Comparison of ENCODE assay signal across 10 cellular contexts in the genomic region with DNA sequence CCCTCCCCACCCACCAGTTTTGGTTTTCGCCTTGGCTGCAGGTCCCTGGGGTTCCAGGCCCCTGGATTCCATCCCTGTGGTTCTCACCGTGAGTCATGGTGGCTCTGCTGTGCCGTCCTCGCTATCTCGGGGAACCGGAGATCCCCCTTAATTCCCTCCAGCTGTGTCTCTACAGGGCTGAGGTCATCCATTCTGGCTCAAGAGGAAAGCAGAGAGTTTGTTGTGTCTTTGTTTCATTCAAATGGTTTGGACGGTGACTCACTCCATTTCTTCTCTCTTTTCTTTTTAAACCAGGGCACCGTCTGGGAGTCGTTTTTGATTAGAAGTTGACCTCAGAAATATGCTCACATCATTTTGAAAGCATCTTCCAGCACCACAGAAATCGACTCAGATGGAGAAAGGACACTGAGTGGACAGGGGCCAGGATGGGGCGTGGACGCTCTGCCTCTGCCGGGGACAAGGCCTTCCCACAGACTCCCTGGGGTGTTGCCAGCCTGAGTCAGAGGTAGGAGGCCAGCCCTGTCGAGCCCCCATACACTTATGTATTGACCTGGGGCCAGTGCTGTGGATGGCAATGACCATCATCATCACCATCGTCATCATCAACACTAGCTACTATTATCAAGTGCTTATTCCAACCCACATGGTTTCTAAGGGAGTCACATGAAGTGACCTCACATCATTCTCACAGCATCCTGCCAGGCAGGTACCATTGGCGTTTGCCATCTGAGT.
DNase-seq lines count a peak whose midpoint lies in the region; ATAC-seq and TF ChIP-seq lines count a peak whose summit lies in the region.
"Had no signal": no experiment of that assay in that cellular context is flagged by ENCODE, and none has a peak within 500 bp of the region (broad histone marks: within the 10 kb centered on the region; RNA-seq: fewer than 3 reads in every experiment).

No MANE protein-coding gene starts in this region.

- DNase-seq in AG08395 (ENCODE audit: low spot score) (peak; percentile 97), Peyer's patch (peak in 2 of 3 donors; percentile 60 to 62), esophagus muscularis mucosa (ENCODE audit: extremely low spot score) (no peak), neuronal stem cell (ENCODE audit: low spot score) (no peak), T-helper 17 cell (no peak), HEK293T (ENCODE audit: extremely low spot score) (no peak)
- DNase-seq in activated CD4-positive, alpha-beta T cell treated with anti-CD3 and anti-CD28 coated beads, Interleukin-2, amount 50 U/mL, for 4 hours = no peak
- DNase-seq: activated CD4-positive, alpha-beta T cell treated with anti-CD3 and anti-CD28 coated beads, Interleukin-2, amount 10 ng/mL, durations not matched to agents 24 days and 14 days; CD4-positive, alpha-beta T cell had no signal

- H2AK5ac ChIP-seq in neuronal stem cell (ENCODE audit: low read depth, low read length) = no peak overlapping the region

- CTCF ChIA-PET in HEK293T (lab: Yijun Ruan, JAX) = interaction anchor here (0.9 to 1.4 kb wide), 2 partner anchors 228 to 379 kb away, joined by 3 to 4 read pairs; no protein-coding TSS in a partner anchor

- H2BK5ac ChIP-seq in neuronal stem cell (ENCODE audit: low read length) = no peak overlapping the region

- H4K91ac ChIP-seq in neuronal stem cell (ENCODE audit: low read depth, low read length, poor library complexity) = no peak overlapping the region

- H3K27ac ChIP-seq in Peyer's patch (peak overlapping the region; percentile 17 to 61 (median 30)), esophagus muscularis mucosa (replicated peaks in 1 of 4) (peak overlapping the region; percentile 57 to 74 (median 62)), neuronal stem cell (replicated peaks; ENCODE audit: low read length) (no peak overlapping the region)

- H2BK12ac ChIP-seq in neuronal stem cell (ENCODE audit: low read length) = no peak overlapping the region

- no peaks in the 10 kb centered on the region for H3K79me1 ChIP-seq in neuronal stem cell (ENCODE audit: low read depth, low read length)

- H3K36me3 ChIP-seq in Peyer's patch (no peaks in the 10 kb centered on the region), esophagus muscularis mucosa (no peaks in the 10 kb centered on the region), neuronal stem cell (replicated peaks in 1 of 2; ENCODE audit: control insufficient read depth in 2 of 2, insufficient read depth in 2 of 2, low read length in 2 of 2) (no peaks in the 10 kb centered on the region)

- peaks cover 2% of the 10 kb centered on the region for H3K4me1 Mint-ChIP-seq in T-helper 17 cell

- H2BK15ac ChIP-seq in neuronal stem cell (ENCODE audit: low read length) = no peak overlapping the region

- 46% methylated on average over 15 of the region's 16 CpGs for WGBS in esophagus muscularis mucosa
- no CpG with 5 or more reads among the region's 16 CpGs for WGBS in neuronal stem cell (ENCODE audit: extremely low coverage in 2 of 2, insufficient read length in 2 of 2, insufficient replicate concordance in 1 of 2), 2 donors

- no peak overlapping the region for H3K4ac ChIP-seq in neuronal stem cell (ENCODE audit: low read length)

- POLR2A ChIA-PET in HEK293T (lab: Yijun Ruan, JAX) = no interaction called here

- H3K4me3 ChIP-seq in Peyer's patch = no peak overlapping the region
- no peak overlapping the region for H3K4me3 ChIP-seq in esophagus muscularis mucosa
- no peak overlapping the region for H3K4me3 ChIP-seq in neuronal stem cell (ENCODE audit: low read length in 2 of 2)

- no peak for TF ChIP-seq EP300 in esophagus muscularis mucosa (IDR thresholded peaks at IDR 0.05)

- H3K9me3 ChIP-seq in Peyer's patch = no peaks in the 10 kb centered on the region
- H3K9me3 ChIP-seq in esophagus muscularis mucosa = peaks cover 0 to 11% (median 9%) of the 10 kb centered on the region in 4 donors
- peaks cover 2 to 4% of the 10 kb centered on the region in 2 donors for H3K9me3 ChIP-seq in neuronal stem cell (replicated peaks in 1 of 2; ENCODE audit: control insufficient read depth in 2 of 2, insufficient read depth in 1 of 2, low read depth in 1 of 2, low read length in 2 of 2)
- H3K9me3 ChIP-seq in T-helper 17 cell (ENCODE audit: control insufficient read depth, low read length, poor library complexity, severe bottlenecking) = no peaks in the 10 kb centered on the region

- no peak overlapping the region for H2BK120ac ChIP-seq in neuronal stem cell (ENCODE audit: low read depth, low read length)

- no peak overlapping the region for H3K18ac ChIP-seq in neuronal stem cell (ENCODE audit: low read length)

- no peak overlapping the region for H3K27ac Mint-ChIP-seq in T-helper 17 cell
- H3K27ac Mint-ChIP-seq: activated CD4-positive, alpha-beta T cell treated with anti-CD3 and anti-CD28 coated beads, Interleukin-2, amount 10 ng/mL, durations not matched to agents 24 days and 14 days; CD4-positive, alpha-beta T cell had no signal

- peaks cover 4% of the 10 kb centered on the region for H3K36me3 Mint-ChIP-seq in T-helper 17 cell (ENCODE audit: low read depth)

- no peak for ATAC-seq in T-helper 17 cell
- ATAC-seq in GM21825 (IDR thresholded peaks at IDR 0.05; ENCODE audit: unreplicated experiment) = no peak

- peak overlapping the region; percentile 80 for H2AFZ ChIP-seq in neuronal stem cell (ENCODE audit: low read length)

- no peak overlapping the region for H3K14ac ChIP-seq in neuronal stem cell (ENCODE audit: low read length)

- H3K27me3 ChIP-seq in Peyer's patch = no peaks in the 10 kb centered on the region
- H3K27me3 ChIP-seq in esophagus muscularis mucosa = no peaks in the 10 kb centered on the region
- H3K27me3 ChIP-seq in neuronal stem cell (ENCODE audit: control insufficient read depth in 3 of 3, insufficient read depth in 3 of 3, low read depth in 1 of 3, low read length in 3 of 3) = no peaks in the 10 kb centered on the region

- TF ChIP-seq POLR2A in Peyer's patch (IDR thresholded peaks at IDR 0.05) (no peak), esophagus muscularis mucosa (IDR thresholded peaks at IDR 0.05; ENCODE audit: low read depth) (no peak)

- H3K27me3 Mint-ChIP-seq in T-helper 17 cell = peaks cover 20% of the 10 kb centered on the region
- H3K27me3 Mint-ChIP-seq: CD4-positive, alpha-beta T cell had no signal

- H3K4me1 ChIP-seq in Peyer's patch (no peaks in the 10 kb centered on the region), esophagus muscularis mucosa (peaks cover 0 to 6% (median 3%) of the 10 kb centered on the region in 4 donors), neuronal stem cell (ENCODE audit: control insufficient read depth in 2 of 2, insufficient read depth in 1 of 2, low read depth in 1 of 2, low read length in 2 of 2) (peaks cover 0 to 3% of the 10 kb centered on the region in 2 donors)

- no peak overlapping the region for H3K23ac ChIP-seq in neuronal stem cell (ENCODE audit: low read depth, low read length, poor library complexity)

- no peak overlapping the region for H3K4me3 Mint-ChIP-seq in T-helper 17 cell
- H3K4me3 Mint-ChIP-seq: activated CD4-positive, alpha-beta T cell treated with anti-CD3 and anti-CD28 coated beads, Interleukin-2, amount 10 ng/mL, durations not matched to agents 24 days and 14 days; CD4-positive, alpha-beta T cell had no signal

- TF ChIP-seq CTCF in Peyer's patch (IDR thresholded peaks at IDR 0.05) (no peak), esophagus muscularis mucosa (IDR thresholded peaks at IDR 0.05) (no peak)

- no peak overlapping the region for H3K4me2 ChIP-seq in neuronal stem cell (ENCODE audit: insufficient read depth, low read length, poor library complexity, severe bottlenecking)

- intact Hi-C loops in esophagus muscularis mucosa (cut with DNase I) = no loop called here

- H3K9ac ChIP-seq in neuronal stem cell (ENCODE audit: low read depth, low read length, poor library complexity) = no peak overlapping the region

- no peak overlapping the region for H4K8ac ChIP-seq in neuronal stem cell (ENCODE audit: low read depth, low read length)

TF ChIP-seq in HEK293T, 16 proteins besides CTCF, POLR2A, EP300 and RAD21:
- TF ChIP-seq L3MBTL2 (conservative IDR thresholded peaks at IDR 0.05) (no peak), FOXK2 (IDR thresholded peaks at IDR 0.05) (no peak), ARNT (IDR thresholded peaks at IDR 0.05) (no peak), TARDBP (IDR thresholded peaks at IDR 0.05) (no peak), LEF1 (IDR thresholded peaks at IDR 0.05; ENCODE audit: borderline replicate concordance) (no peak), FOXA1 (IDR thresholded peaks at IDR 0.05) (no peak), CTBP1 (IDR thresholded peaks at IDR 0.05; ENCODE audit: borderline replicate concordance) (no peak), SP1 (IDR thresholded peaks at IDR 0.05) (no peak), HDGF (IDR thresholded peaks at IDR 0.05; ENCODE audit: borderline replicate concordance) (no peak), BHLHE40 (IDR thresholded peaks at IDR 0.05; ENCODE audit: borderline replicate concordance) (no peak), NFRKB (IDR thresholded peaks at IDR 0.05) (no peak), ELF4 (IDR thresholded peaks at IDR 0.05) (no peak), SUZ12 (IDR thresholded peaks at IDR 0.05) (no peak), FOXM1 (IDR thresholded peaks at IDR 0.05; ENCODE audit: borderline replicate concordance) (no peak)
- TF ChIP-seq, protein P1, sequence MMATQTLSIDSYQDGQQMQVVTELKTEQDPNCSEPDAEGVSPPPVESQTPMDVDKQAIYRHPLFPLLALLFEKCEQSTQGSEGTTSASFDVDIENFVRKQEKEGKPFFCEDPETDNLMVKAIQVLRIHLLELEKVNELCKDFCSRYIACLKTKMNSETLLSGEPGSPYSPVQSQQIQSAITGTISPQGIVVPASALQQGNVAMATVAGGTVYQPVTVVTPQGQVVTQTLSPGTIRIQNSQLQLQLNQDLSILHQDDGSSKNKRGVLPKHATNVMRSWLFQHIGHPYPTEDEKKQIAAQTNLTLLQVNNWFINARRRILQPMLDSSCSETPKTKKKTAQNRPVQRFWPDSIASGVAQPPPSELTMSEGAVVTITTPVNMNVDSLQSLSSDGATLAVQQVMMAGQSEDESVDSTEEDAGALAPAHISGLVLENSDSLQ (IDR thresholded peaks at IDR 0.05) = no peak
TF ChIP-seq in HEK293T: peak in this region for 0.

Comparison
In these comparisons a context has a peak if more than half of its experiments do, and no peak if none do; other contexts are left out.
1. DNase-seq: peak in AG08395 (single experiment) and Peyer's patch (2 of 3); none in esophagus muscularis mucosa (single experiment), neuronal stem cell (single experiment), T-helper 17 cell (0 of 3), HEK293T (single experiment) and activated CD4-positive, alpha-beta T cell treated with anti-CD3 and anti-CD28 coated beads, Interleukin-2, amount 50 U/mL, for 4 hours (0 of 2).